18 cellular contexts compared by ENCODE assay signal in the genomic region with DNA sequence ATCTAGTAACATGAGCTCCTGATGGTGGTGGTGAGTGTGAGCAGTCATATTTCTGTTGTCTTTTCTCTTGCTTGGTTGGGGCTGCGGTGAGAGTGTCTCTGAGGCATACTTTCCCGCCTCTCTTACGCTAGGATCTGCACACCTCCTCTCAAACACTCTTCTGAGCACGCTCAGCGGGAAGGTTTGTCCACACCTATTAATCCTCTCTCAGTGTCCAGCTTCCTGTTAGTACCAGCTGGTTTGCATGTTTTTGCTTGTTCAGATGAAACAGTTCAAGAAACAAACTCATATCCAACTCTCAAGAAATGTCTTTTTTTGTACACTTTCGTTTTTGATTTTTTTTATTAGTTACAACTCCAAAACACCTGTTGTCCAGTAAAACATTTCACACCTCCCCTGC.
"Had no signal": no experiment of that assay in that cellular context is flagged by ENCODE, and none has a peak within 500 bp of the region (broad histone marks: within the 10 kb centered on the region; RNA-seq: fewer than 3 reads in every experiment).

No MANE protein-coding gene starts in this region.

- H3K9me3 ChIP-seq: colonic mucosa, left ventricle myocardium inferior, tibial nerve had no signal

- H3K27me3 ChIP-seq: cardiac muscle cell, colonic mucosa, tibial nerve had no signal

- H3K9me3 Mint-ChIP-seq: activated naive CD4-positive, alpha-beta T cell treated with anti-CD3 and anti-CD28 coated beads for 36 hours; activated T-helper 2 cell treated with anti-CD3 and anti-CD28 coated beads, Interferon-gamma antibody, Interleukin-2, Interleukin-4, amounts not matched to agents 10 μg/mL and 5 μg/mL and 100 μg/mL, durations not matched to agents 14 hours and 24 hours and 36 hours; memory B cell; naive thymus-derived CD8-positive, alpha-beta T cell had no signal

- H3K27ac Mint-ChIP-seq: activated CD8-positive, alpha-beta memory T cell treated with anti-CD3 and anti-CD28 coated beads, Interleukin-2, amount 10 ng/mL, durations not matched to agents 7 days and 5 days; activated naive CD4-positive, alpha-beta T cell treated with anti-CD3 and anti-CD28 coated beads for 36 hours; activated T-helper 2 cell treated with anti-CD3 and anti-CD28 coated beads, Interferon-gamma antibody, Interleukin-2, Interleukin-4, amounts not matched to agents 10 μg/mL and 5 μg/mL and 100 μg/mL, durations not matched to agents 14 hours and 24 hours and 36 hours; memory B cell had no signal

- H3K4me3 ChIP-seq: cardiac muscle cell, colonic mucosa, left ventricle myocardium inferior, tibial nerve had no signal

- H3K27me3 Mint-ChIP-seq: activated CD8-positive, alpha-beta memory T cell treated with anti-CD3 and anti-CD28 coated beads, Interleukin-2, amount 10 ng/mL, durations not matched to agents 7 days and 5 days; memory B cell; naive thymus-derived CD8-positive, alpha-beta T cell had no signal

- ATAC-seq: activated CD4-positive, CD25-positive, alpha-beta regulatory T cell treated with anti-CD3 and anti-CD28 coated beads, Interleukin-2, amount 50 U/mL, for 24 hours; activated CD8-positive, alpha-beta memory T cell treated with anti-CD3 and anti-CD28 coated beads, Interleukin-2, amount 10 ng/mL, durations not matched to agents 7 days and 5 days; naive thymus-derived CD8-positive, alpha-beta T cell had no signal

- DNase-seq: activated CD8-positive, alpha-beta memory T cell treated with anti-CD3 and anti-CD28 coated beads, Interleukin-2, amount 10 ng/mL, durations not matched to agents 7 days and 5 days; activated naive CD4-positive, alpha-beta T cell treated with anti-CD3 and anti-CD28 coated beads for 36 hours; activated T-cell treated with anti-CD3 and anti-CD28 coated beads, Interleukin-2, amount 50 U/mL, for 1 hour; colonic mucosa; foreskin fibroblast; hypothalamus; kidney; left ventricle myocardium inferior; naive thymus-derived CD8-positive, alpha-beta T cell; retina; stimulated activated naive CD4-positive, alpha-beta T cell; substantia nigra; T1000 had no signal

- H3K36me3 Mint-ChIP-seq: activated CD8-positive, alpha-beta memory T cell treated with anti-CD3 and anti-CD28 coated beads, Interleukin-2, amount 10 ng/mL, durations not matched to agents 7 days and 5 days had no signal

- H3K4me1 ChIP-seq: colonic mucosa, left ventricle myocardium inferior, tibial nerve had no signal

- H3K4me3 Mint-ChIP-seq: activated CD8-positive, alpha-beta memory T cell treated with anti-CD3 and anti-CD28 coated beads, Interleukin-2, amount 10 ng/mL, durations not matched to agents 7 days and 5 days; activated naive CD4-positive, alpha-beta T cell treated with anti-CD3 and anti-CD28 coated beads for 36 hours; memory B cell; naive thymus-derived CD8-positive, alpha-beta T cell had no signal

- H3K4me1 Mint-ChIP-seq: memory B cell had no signal

- H3K36me3 ChIP-seq: cardiac muscle cell, colonic mucosa, tibial nerve had no signal

- H3K27ac ChIP-seq: cardiac muscle cell, colonic mucosa, left ventricle myocardium inferior, tibial nerve had no signal
